ENCODE assay signal across 19 cellular contexts in the genomic region with DNA sequence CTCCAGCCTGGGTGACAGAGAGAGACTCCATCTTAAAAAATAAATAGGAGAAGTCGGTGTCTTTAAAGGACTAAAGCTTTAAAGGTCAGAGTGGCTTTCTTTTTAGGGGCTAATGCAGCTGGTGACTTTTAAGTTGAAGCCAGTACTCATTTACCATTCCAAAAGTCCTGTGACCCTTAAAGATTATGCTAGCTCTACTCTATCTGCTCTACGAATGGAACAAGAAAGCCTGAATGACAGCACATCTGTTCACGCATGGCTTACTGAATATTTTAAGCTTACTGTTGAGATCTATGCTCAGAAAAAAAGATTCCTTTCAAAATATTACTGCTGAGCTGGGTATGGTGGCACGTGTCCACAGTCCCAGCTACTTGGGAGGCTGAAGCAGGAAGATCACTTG. TPM values are rescaled to one million over a fixed set of nuclear protein-coding genes. Genes with fewer than 3 reads are reported as not detected.
"Had no signal": no experiment of that assay in that cellular context is flagged by ENCODE, and none has a peak within 500 bp of the region (broad histone marks: within the 10 kb centered on the region; RNA-seq: fewer than 3 reads in every experiment).

No MANE protein-coding gene starts in this region.

- H3K36me3 ChIP-seq: MG63, SJSA1 had no signal

- DNase-seq: Karpas-422, KG1, MG63, NCI-H1092, NCI-H1105 treated with DMSO at 0.1 percent for 48 hours, NCI-H1417 treated with DMSO at 0.1 percent for 48 hours, NCI-H146, NCI-H1694 treated with DMSO at 0.1 percent for 48 hours, NCI-H2171 treated with DMSO at 0.1 percent for 48 hours, NCI-H345, NCI-H446 treated with DMSO at 0.1 percent for 48 hours, NCI-H524 treated with DMSO at 0.1 percent for 48 hours, NCI-H69, NCI-H774, Right ventricle myocardium superior, RPMI8226, SIG-M5 had no signal

- H3K4me1 ChIP-seq: SJSA1 had no signal

- H3K4me3 ChIP-seq: MG63, SJSA1, SK-N-MC had no signal

- H3K27me3 ChIP-seq: SJSA1 had no signal

- H3K9me3 ChIP-seq: MG63, SJSA1 had no signal

- H3K27ac ChIP-seq: SJSA1, SK-N-MC had no signal

RNA-seq across cellular contexts. Expression of a gene that starts 16.4 kb away (rescaled TPM):
- total RNA-seq: Right ventricle myocardium superior had no signal
